Comparison of ENCODE assay signal across 8 cellular contexts in the genomic region with DNA sequence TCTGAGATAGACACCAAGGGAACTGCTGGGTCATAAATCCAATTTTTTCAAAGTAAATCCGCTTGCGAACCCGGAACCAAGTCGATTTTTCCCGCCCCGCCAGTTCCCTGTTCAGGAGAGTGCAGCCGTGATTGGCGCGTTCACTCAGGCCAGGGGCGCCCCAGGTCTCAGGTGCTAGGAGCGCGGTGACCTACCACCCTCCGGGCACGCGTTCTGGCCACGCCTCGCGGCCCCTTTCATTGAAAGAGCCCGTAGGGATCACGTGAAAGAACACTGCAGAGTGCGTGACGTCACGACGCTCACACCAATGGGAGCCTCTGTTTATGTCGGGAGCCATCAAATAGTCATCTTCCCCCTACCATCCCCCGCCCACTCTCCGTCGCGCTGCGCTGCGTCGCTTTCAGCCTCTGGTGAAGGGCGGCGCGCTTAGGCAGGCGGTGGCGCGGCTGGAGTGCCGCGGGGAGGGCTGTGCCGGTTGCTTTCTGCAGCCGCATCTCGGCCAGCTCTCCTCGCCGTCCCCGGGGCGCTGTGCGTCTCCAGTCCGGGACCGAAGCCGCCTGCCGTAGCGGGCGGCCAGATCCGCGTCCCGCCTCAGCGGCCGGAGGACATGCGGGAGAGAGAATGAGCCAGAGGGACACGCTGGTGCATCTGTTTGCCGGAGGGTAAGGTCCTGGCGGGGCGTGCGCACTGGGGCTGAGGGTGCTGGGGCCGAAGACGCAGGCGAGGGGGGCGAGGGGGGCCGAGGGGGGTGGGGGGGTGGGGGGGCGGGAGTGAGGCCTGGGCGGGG. TPM values are rescaled to one million over a fixed set of nuclear protein-coding genes. Genes with fewer than 3 reads are reported as not detected.
DNase-seq lines count a peak whose midpoint lies in the region; ATAC-seq and TF ChIP-seq lines count a peak whose summit lies in the region.

SLC25A36 (plus strand) TSS at position 403 of the 787 bp plus-strand sequence; CDS start at position 622, 219 bp downstream.

- H3K4me3 ChIP-seq in HUES64 (ENCODE audit: low read length) (peak within 1 kb of the TSS; percentile 94), OCI-LY1 (ENCODE audit: low read depth, low read length, poor library complexity, severe bottlenecking) (peak within 1 kb of the TSS; percentile 84)

- TF ChIP-seq CTCF in Calu3 (IDR thresholded peaks at IDR 0.05; ENCODE audit: unreplicated experiment) (no peak), OCI-LY1 (IDR thresholded peaks at IDR 0.05; ENCODE audit: low read length) (no peak), endothelial cell (IDR thresholded peaks at IDR 0.05; ENCODE audit: unreplicated experiment) (no peak), mesothelial cell of epicardium (IDR thresholded peaks at IDR 0.05; ENCODE audit: unreplicated experiment) (no peak)

- H4K20me1 ChIP-seq in OCI-LY1 (ENCODE audit: insufficient read depth, low read length), result 0 out of 2 replicates have a peak, but pooled peaks cover 4% of the 10 kb centered on the region

- H3F3A ChIP-seq in OCI-LY1 (ENCODE audit: insufficient read depth, low read length), result 0 out of 2 replicates have a peak, but pooled peaks cover 2% of the 10 kb centered on the region

- H3K4me2 ChIP-seq in OCI-LY1 (ENCODE audit: low read length), result peak within 1 kb of the TSS; percentile 82

- WGBS in HUES64, result under 1% methylated on average over 63 of the region's 72 CpGs

- BruUV-seq in Calu3 (replicated peaks; lab: Mats Ljungman, UMichigan), result no TSS peak

- CTCF ChIA-PET in Calu3 (lab: Charles Lee), result interaction anchor here (0.7 to 1.1 kb wide), 2 partner anchors 15 to 251 kb away, joined by 3 to 4 read pairs; no protein-coding TSS in a partner anchor

- peak within 1 kb of the TSS; percentile 98 for H3K4me3 Mint-ChIP-seq in Calu3 (ENCODE audit: low read depth, unreplicated experiment)
- peak within 1 kb of the TSS; percentile 96 for H3K4me3 Mint-ChIP-seq in endothelial cell (ENCODE audit: unreplicated experiment)
- H3K4me3 Mint-ChIP-seq in mesothelial cell of epicardium, result peak within 1 kb of the TSS; percentile 86

- peaks cover 32% of the 10 kb centered on the region for H3K4me1 Mint-ChIP-seq in Calu3 (ENCODE audit: low read depth, unreplicated experiment)
- H3K4me1 Mint-ChIP-seq in endothelial cell (ENCODE audit: unreplicated experiment), result peaks cover 17% of the 10 kb centered on the region
- peaks cover 27% of the 10 kb centered on the region for H3K4me1 Mint-ChIP-seq in mesothelial cell of epicardium

- intact Hi-C loops in Calu3 (cut with micrococcal nuclease; ENCODE audit: unreplicated experiment), result loop anchor here (1.0 kb wide), 1 partner anchor 29 kb away; no protein-coding TSS in a partner anchor

- H3K79me2 ChIP-seq in OCI-LY1 (ENCODE audit: insufficient read depth, low read length), result peaks cover 42% of the 10 kb centered on the region

- ATAC-seq in GM21447 (IDR thresholded peaks at IDR 0.05; ENCODE audit: unreplicated experiment), result peak; percentile 97

- no peaks in the 10 kb centered on the region for H3K9me2 ChIP-seq in OCI-LY1 (ENCODE audit: low read depth, low read length)

- peak; percentile 99 for DNase-seq in Calu3
- DNase-seq in activated CD8-positive, alpha-beta memory T cell treated with anti-CD3 and anti-CD28 coated beads, Interleukin-2, amount 50 U/mL, for 4 hours, result peak; percentile 97
- DNase-seq in endothelial cell (ENCODE audit: low spot score), result peak; percentile 89
- DNase-seq in mesothelial cell of epicardium (ENCODE audit: low spot score in 2 of 2, unreplicated experiment in 2 of 2), result peak; percentile 89 to 93
- DNase-seq in stimulated activated CD8-positive, alpha-beta memory T cell treated with anti-CD3 and anti-CD28 coated beads, Interleukin-15, amount 100 ng/mL, for 48 hours (ENCODE audit: low read depth in 2 of 2), result peak; percentile 94 to 95

- H3K36me3 Mint-ChIP-seq in Calu3 (ENCODE audit: insufficient read depth, unreplicated experiment) (peaks cover 33% of the 10 kb centered on the region), endothelial cell (ENCODE audit: low read depth, unreplicated experiment) (no peaks in the 10 kb centered on the region), mesothelial cell of epicardium (peaks cover 3% of the 10 kb centered on the region)

- peaks cover 26% of the 10 kb centered on the region for H3K4me1 ChIP-seq in HUES64 (ENCODE audit: insufficient read depth, low read length)
- H3K4me1 ChIP-seq in OCI-LY1 (ENCODE audit: insufficient read depth, low read length, severe bottlenecking), result peaks cover 31% of the 10 kb centered on the region

- H3K27ac Mint-ChIP-seq in Calu3 (ENCODE audit: unreplicated experiment), result peak within 1 kb of the TSS; percentile 97
- H3K27ac Mint-ChIP-seq in endothelial cell (ENCODE audit: unreplicated experiment), result peak within 1 kb of the TSS; percentile 94
- peak within 1 kb of the TSS; percentile 100 for H3K27ac Mint-ChIP-seq in mesothelial cell of epicardium

- no peaks in the 10 kb centered on the region for H3K9me3 ChIP-seq in HUES64 (ENCODE audit: insufficient read depth, low read depth, low read length)
- H3K9me3 ChIP-seq in OCI-LY1 (ENCODE audit: low read length), result no peaks in the 10 kb centered on the region

- peaks cover 5% of the 10 kb centered on the region for H3K27me3 Mint-ChIP-seq in Calu3 (ENCODE audit: unreplicated experiment)
- peaks cover 1% of the 10 kb centered on the region for H3K27me3 Mint-ChIP-seq in endothelial cell (ENCODE audit: unreplicated experiment)
- no peaks in the 10 kb centered on the region for H3K27me3 Mint-ChIP-seq in mesothelial cell of epicardium (ENCODE audit: low read depth)

- H3K27ac ChIP-seq in HUES64 (ENCODE audit: low read depth, low read length) (peak within 1 kb of the TSS; percentile 98), OCI-LY1 (ENCODE audit: low read depth, low read length, poor library complexity, severe bottlenecking) (peak within 1 kb of the TSS; percentile 80)

- H3K27me3 ChIP-seq in HUES64 (ENCODE audit: insufficient read depth, low read length) (no peaks in the 10 kb centered on the region), OCI-LY1 (ENCODE audit: insufficient read depth, low read length) (no peaks in the 10 kb centered on the region)

- H3K9me3 Mint-ChIP-seq in Calu3 (ENCODE audit: low read depth, unreplicated experiment) (peaks cover 3% of the 10 kb centered on the region), endothelial cell (ENCODE audit: unreplicated experiment) (no peaks in the 10 kb centered on the region), mesothelial cell of epicardium (peaks cover 11% of the 10 kb centered on the region)

- H3K36me3 ChIP-seq in HUES64 (ENCODE audit: insufficient read depth, low read length) (0 out of 2 replicates have a peak, but pooled peaks cover 2% of the 10 kb centered on the region), OCI-LY1 (ENCODE audit: insufficient read depth, low read length) (peaks cover 6% of the 10 kb centered on the region; the same call in 1 of the 2 replicates)

- H3K9ac ChIP-seq in HUES64 (ENCODE audit: low read depth, low read length), result peak within 1 kb of the TSS; percentile 99
- peak within 1 kb of the TSS; percentile 92 for H3K9ac ChIP-seq in OCI-LY1 (ENCODE audit: low read length)

- peak within 1 kb of the TSS; percentile 67 for H2AFZ ChIP-seq in OCI-LY1 (ENCODE audit: low read length)

RNA-seq across cellular contexts. Expression of gene SLC25A36, which starts in this region (rescaled TPM):
- total RNA-seq in Calu3 (2022), result 107 and 114 TPM in 2 replicates
- 49.9 TPM for polyA plus RNA-seq in HUES64 (2013, experiment 1 of 2)
- 54.7 TPM for polyA plus RNA-seq in HUES64 (2013, experiment 2 of 2)
- total RNA-seq in endothelial cell (ENCODE audit: unreplicated experiment), result 80.7 TPM
- total RNA-seq in mesothelial cell of epicardium, result 137 to 156 TPM (median 145 TPM) in 3 replicates

Comparison
In these comparisons a context has a peak if more than half of its experiments do, and no peak if none do; other contexts are left out.
1. Peak in every context shown above with its lines: DNase-seq, ATAC-seq, H3K4me3 ChIP-seq and H3K27ac ChIP-seq.